In genomic region chr3:110752307-110752706, GRCh38 we compare ENCODE assay signal across 1 cellular context.
TF ChIP-seq lines count a peak whose summit lies in the region.

No MANE protein-coding gene starts in this region.

TF ChIP-seq in GM23338, 12 proteins besides CTCF, POLR2A, EP300 and RAD21 (continued from another document):
- TF ChIP-seq ZNF462 (CRISPR knock-in tag; IDR thresholded peaks at IDR 0.05) (no peak), REST (IDR thresholded peaks at IDR 0.05; ENCODE audit: unreplicated experiment) (no peak), EZH2 (IDR thresholded peaks at IDR 0.05; ENCODE audit: low read depth, unreplicated experiment) (no peak)
